In genomic region chr4:15931451-15932210, GRCh38 we compare ENCODE assay signal across 22 cellular contexts. TPM values are rescaled to one million over a fixed set of nuclear protein-coding genes. Genes with fewer than 3 reads are reported as not detected.
"Had no signal": no experiment of that assay in that cellular context is flagged by ENCODE, and none has a peak within 500 bp of the region (broad histone marks: within the 10 kb centered on the region; RNA-seq: fewer than 3 reads in every experiment).

No MANE protein-coding gene starts in this region.

- H3K9me3 ChIP-seq: SJSA1 had no signal

- ATAC-seq: Right ventricle myocardium inferior had no signal

- H3K27me3 ChIP-seq: SJSA1 had no signal

- H3K4me1 ChIP-seq: SJSA1 had no signal

- H3K36me3 ChIP-seq: SJSA1 had no signal

- DNase-seq: Karpas-422, KG1, MM.1S, NCI-H1092 treated with DMSO at 0.1 percent for 48 hours, NCI-H1436, NCI-H187, NCI-H2029, NCI-H2081 treated with DMSO at 0.1 percent for 48 hours, NCI-H2171, NCI-H226, NCI-H446, NCI-H510A, NCI-H524 treated with DMSO at 0.1 percent for 48 hours, NCI-H69, NCI-H774, RPMI8226, SIG-M5 had no signal

- H3K4me3 ChIP-seq: SJSA1, SK-N-MC had no signal

- H3K27ac ChIP-seq: SJSA1, SK-N-MC had no signal

RNA-seq across cellular contexts. Expression of gene FGFBP1, which starts 6.9 kb away (rescaled TPM):
- total RNA-seq: Right ventricle myocardium inferior, SJSA1 had no signal

RNA-seq across cellular contexts. Expression of gene FGFBP2, which starts 31.3 kb away (rescaled TPM):
- total RNA-seq: HT-29, M059J, SJSA1 had no signal
